Comparison of ENCODE assay signal across 10 cellular contexts in genomic region chr6:71419217-71419953, GRCh38.
DNase-seq lines count a peak whose midpoint lies in the region; FAIRE-seq and TF ChIP-seq lines count a peak whose summit lies in the region.
"Had no signal": no experiment of that assay in that cellular context is flagged by ENCODE, and none has a peak within 500 bp of the region (broad histone marks: within the 10 kb centered on the region; RNA-seq: fewer than 3 reads in every experiment).

No MANE protein-coding gene starts in this region.

- H3K27me3 ChIP-seq in keratinocyte (ENCODE audit: control insufficient read depth, extremely low read depth, insufficient read depth, low read length) = no peaks in the 10 kb centered on the region
- H3K27me3 ChIP-seq: BLaER1 had no signal

- DNase-seq in NCI-H2227 treated with DMSO at 0.1 percent for 48 hours (lab: John Stamatoyannopoulos, UW) = peak; percentile 9
- no peak for DNase-seq in NCI-H2227 (lab: John Stamatoyannopoulos, UW; ENCODE audit: unreplicated experiment)
- no peak for DNase-seq in astrocyte of the cerebellum (ENCODE audit: low read depth)
- no peak for DNase-seq in keratinocyte (ENCODE audit: low read depth, low spot score)
- peak; percentile 16 for DNase-seq in superior temporal gyrus (ENCODE audit: extremely low spot score)
- DNase-seq in epidermal melanocyte (ENCODE audit: insufficient read length, low spot score) = no peak
- no peak for DNase-seq in RCC 7860 (ENCODE audit: low spot score)
- DNase-seq in NCI-H1436 treated with DMSO at 0.1 percent for 48 hours (lab: John Stamatoyannopoulos, UW) = no peak

- in situ Hi-C loops in astrocyte of the cerebellum (cut with HindIII; ENCODE audit: low sequenced_read_pairs) = no loop called here

- H3K9me3 ChIP-seq in keratinocyte (ENCODE audit: control insufficient read depth, low read depth, low read length) = no peaks in the 10 kb centered on the region

- dilution Hi-C loops in keratinocyte (cut with MboI; ENCODE audit: extremely low pct_ligation_motif_present, low sequenced_read_pairs) = no loop called here

- H3K27ac ChIP-seq in keratinocyte (ENCODE audit: control insufficient read depth, insufficient read depth, low read length) = peak overlapping the region; percentile 78
- H3K27ac ChIP-seq: BLaER1 had no signal

- no peaks in the 10 kb centered on the region for H4K20me1 ChIP-seq in keratinocyte (ENCODE audit: control insufficient read depth, extremely low read depth, insufficient read depth, low read length)
- H4K20me1 ChIP-seq: BLaER1 had no signal

- TF ChIP-seq CTCF in astrocyte of the cerebellum (IDR thresholded peaks at IDR 0.05; ENCODE audit: low read depth, low read length, missing control alignments) (no peak), keratinocyte (optimal IDR thresholded peaks at IDR 0.05 in 1 of 3, IDR thresholded peaks at IDR 0.05 in 1 of 3, conservative IDR thresholded peaks at IDR 0.05 in 1 of 3; ENCODE audit: extremely low read depth in 1 of 3, insufficient read depth in 2 of 3, low read length in 3 of 3) (no peak)

- H3K4me1 ChIP-seq in keratinocyte (ENCODE audit: control insufficient read depth, extremely low read depth, insufficient read depth, low read length) = peaks cover 20% of the 10 kb centered on the region

- peaks cover 12 to 20% of the 10 kb centered on the region in 2 experiments for H3K36me3 ChIP-seq in keratinocyte (ENCODE audit: control insufficient read depth in 2 of 2, extremely low read depth in 1 of 2, insufficient read depth in 2 of 2, low read length in 2 of 2)
- H3K36me3 ChIP-seq: BLaER1 had no signal

- H3K4me3 ChIP-seq in astrocyte of the cerebellum (ENCODE audit: low read depth, low read length) (peak overlapping the region; percentile 85), keratinocyte (ENCODE audit: control insufficient read depth in 2 of 3, extremely low read depth in 1 of 3, insufficient read depth in 2 of 3, low read depth in 1 of 3, low read length in 3 of 3) (peak overlapping the region; percentile 79 to 97 (median 95))
- H3K4me3 ChIP-seq: K562 had no signal

- peak overlapping the region; percentile 4 for H2AFZ ChIP-seq in keratinocyte (ENCODE audit: control insufficient read depth, low read length)

- FAIRE-seq in keratinocyte (lab: Jason Lieb, UNC) (peak; percentile 60), RCC 7860 (lab: Jason Lieb, UNC) (no peak)
- FAIRE-seq: K562 had no signal

- peak overlapping the region; percentile 81 for H3K9ac ChIP-seq in keratinocyte (ENCODE audit: control insufficient read depth, extremely low read depth, insufficient read depth, low read length)
- H3K9ac ChIP-seq: BLaER1 had no signal

- no peaks in the 10 kb centered on the region for H3K9me1 ChIP-seq in keratinocyte (ENCODE audit: control insufficient read depth, extremely low read depth, insufficient read depth, low read length)

- peak overlapping the region; percentile 91 for H3K4me2 ChIP-seq in keratinocyte (ENCODE audit: control insufficient read depth, extremely low read depth, insufficient read depth, low read depth, low read length)
- H3K4me2 ChIP-seq: BLaER1 had no signal

- H3K79me2 ChIP-seq in keratinocyte (ENCODE audit: control insufficient read depth, insufficient read depth, low read length) = peaks cover 61% of the 10 kb centered on the region

Comparison
In these comparisons a context has a peak if more than half of its experiments do, and no peak if none do; other contexts are left out.
1. DNase-seq: peak in NCI-H2227 treated with DMSO at 0.1 percent for 48 hours (single experiment) and superior temporal gyrus (single experiment); none in NCI-H2227 (single experiment), astrocyte of the cerebellum (single experiment), keratinocyte (single experiment), epidermal melanocyte (single experiment), RCC 7860 (single experiment) and NCI-H1436 treated with DMSO at 0.1 percent for 48 hours (single experiment).